In genomic region chrX:47144626-47145407, GRCh38 we compare ENCODE assay signal across 8 cellular contexts. TPM values are rescaled to one million over a fixed set of nuclear protein-coding genes. Genes with fewer than 3 reads are reported as not detected.
DNase-seq lines count a peak whose midpoint lies in the region; ATAC-seq and TF ChIP-seq lines count a peak whose summit lies in the region.

TSS of gene NDUFB11 (minus strand) at chrX:47144702. CDS start at chrX:47144679, 23 bp downstream.
TSS of gene RBM10 (plus strand) at chrX:47145221. CDS start at chrX:47147482, 2,261 bp downstream.

- peak within 1 kb of the TSS; percentile 99 for H3K4me3 Mint-ChIP-seq in activated T-helper 17 cell treated with anti-CD3 and anti-CD28 coated beads, Interleukin-2, amount 50 U/mL, for 72 hours
- H3K4me3 Mint-ChIP-seq in natural killer cell: peak within 1 kb of the TSS; percentile 94

- H3K36me3 ChIP-seq in fibroblast of lung (ENCODE audit: control insufficient read depth, insufficient read depth, low read length): no peaks in the 10 kb centered on the region

- POLR2A ChIA-PET in RWPE1 (lab: Yijun Ruan, JAX; ENCODE audit: low non-redundant PET): interaction anchor here (0.6 to 1.2 kb wide), 3 partner anchors 16 to 46 kb away, joined by 3 to 4 read pairs (median 4); no protein-coding TSS in a partner anchor

- DNase-seq in ELR (ENCODE audit: low read depth): peak; percentile 95
- DNase-seq in H4 (ENCODE audit: low spot score): peak; percentile 93
- DNase-seq in LNCaP clone FGC (ENCODE audit: low read depth): peak; percentile 87
- DNase-seq in RWPE1 (ENCODE audit: low spot score): peak; percentile 91
- DNase-seq in fibroblast of lung (ENCODE audit: low read depth in 2 of 2): peak; percentile 94 to 96
- DNase-seq in natural killer cell: peak; percentile 82
- peak; percentile 91 for DNase-seq in stimulated activated naive CD4-positive, alpha-beta T cell treated with Interleukin-2 at 50 U/mL for 16 hours (lab: John Stamatoyannopoulos, UW)

- no peaks in the 10 kb centered on the region for H4K20me1 ChIP-seq in fibroblast of lung (ENCODE audit: control insufficient read depth, extremely low read depth, insufficient read depth, low read length)

- CTCF ChIA-PET in RWPE1 (lab: Yijun Ruan, JAX): interaction anchor here (0.6 kb wide), 1 partner anchor 10 kb away, joined by 3 read pairs; no protein-coding TSS in a partner anchor

- peak; percentile 94 for ATAC-seq in activated T-helper 17 cell treated with anti-CD3 and anti-CD28 coated beads, Interleukin-2, amount 50 U/mL, for 72 hours (replicated peaks)
- peak; percentile 90 to 98 (median 91) for ATAC-seq in natural killer cell

- no peaks in the 10 kb centered on the region for H3K9me3 ChIP-seq in fibroblast of lung (ENCODE audit: control insufficient read depth, insufficient read depth, low read depth, low read length)

- H3K9me3 Mint-ChIP-seq in activated T-helper 17 cell treated with anti-CD3 and anti-CD28 coated beads, Interleukin-2, amount 50 U/mL, for 72 hours: no peaks in the 10 kb centered on the region
- no peaks in the 10 kb centered on the region for H3K9me3 Mint-ChIP-seq in natural killer cell

- no peaks in the 10 kb centered on the region for H3K4me1 ChIP-seq in fibroblast of lung (ENCODE audit: control insufficient read depth, extremely low read depth, insufficient read depth, low read length)

- H3K27ac Mint-ChIP-seq in activated T-helper 17 cell treated with anti-CD3 and anti-CD28 coated beads, Interleukin-2, amount 50 U/mL, for 72 hours: peak within 1 kb of the TSS; percentile 100
- peak within 1 kb of the TSS; percentile 93 to 100 for H3K27ac Mint-ChIP-seq in natural killer cell

- H2AFZ ChIP-seq in fibroblast of lung (ENCODE audit: low read length): peak within 1 kb of the TSS; percentile 39

- no peaks in the 10 kb centered on the region for H3K27me3 Mint-ChIP-seq in activated T-helper 17 cell treated with anti-CD3 and anti-CD28 coated beads, Interleukin-2, amount 50 U/mL, for 72 hours
- H3K27me3 Mint-ChIP-seq in natural killer cell (ENCODE audit: low read depth in 2 of 2): no peaks in the 10 kb centered on the region

- peak; percentile 48 for TF ChIP-seq CTCF in LNCaP clone FGC (IDR thresholded peaks at IDR 0.05; ENCODE audit: control insufficient read depth, extremely low read depth, insufficient read depth)
- peak; percentile 63 for TF ChIP-seq CTCF in RWPE1 (conservative IDR thresholded peaks at IDR 0.05; ENCODE audit: low read depth)
- peak; percentile 46 to 62 for TF ChIP-seq CTCF in fibroblast of lung (conservative IDR thresholded peaks at IDR 0.05 in 1 of 2, IDR thresholded peaks at IDR 0.05 in 1 of 2; ENCODE audit: low read depth in 1 of 2, low read length in 2 of 2)
- peak; percentile 43 for TF ChIP-seq CTCF in natural killer cell (IDR thresholded peaks at IDR 0.05)

- peak within 1 kb of the TSS; percentile 87 for H3K9ac ChIP-seq in fibroblast of lung (ENCODE audit: insufficient read depth, low read length)

- H3K27me3 ChIP-seq in fibroblast of lung (ENCODE audit: control insufficient read depth, insufficient read depth, low read length): no peaks in the 10 kb centered on the region

- H3K4me1 Mint-ChIP-seq in activated T-helper 17 cell treated with anti-CD3 and anti-CD28 coated beads, Interleukin-2, amount 50 U/mL, for 72 hours: peaks cover 11% of the 10 kb centered on the region
- H3K4me1 Mint-ChIP-seq in natural killer cell: peaks cover 14 to 45% of the 10 kb centered on the region in 2 donors

- H3K4me2 ChIP-seq in fibroblast of lung (ENCODE audit: extremely low read depth, insufficient read depth, low read length): peak within 1 kb of the TSS; percentile 92

- H3K36me3 Mint-ChIP-seq in activated T-helper 17 cell treated with anti-CD3 and anti-CD28 coated beads, Interleukin-2, amount 50 U/mL, for 72 hours (ENCODE audit: low read depth): peaks cover 80% of the 10 kb centered on the region
- H3K36me3 Mint-ChIP-seq in natural killer cell: no peaks in the 10 kb centered on the region

- H3K4me3 ChIP-seq in LNCaP clone FGC (ENCODE audit: low read depth, low read length) (peak within 1 kb of the TSS; percentile 69), fibroblast of lung (replicated peaks in 1 of 4; ENCODE audit: control extremely low read depth in 1 of 4, insufficient read depth in 1 of 4, low read depth in 3 of 4, low read length in 4 of 4) (peak within 1 kb of the TSS; percentile 64 to 85 (median 72))

- peak within 1 kb of the TSS; percentile 93 for H3K27ac ChIP-seq in RWPE1
- peak within 1 kb of the TSS; percentile 63 for H3K27ac ChIP-seq in fibroblast of lung (ENCODE audit: insufficient read depth, low read length)

- H3K79me2 ChIP-seq in fibroblast of lung (ENCODE audit: control insufficient read depth, insufficient read depth, low read length): peaks cover 56% of the 10 kb centered on the region

- intact Hi-C loops in natural killer cell (cut with micrococcal nuclease): no loop called here

RNA-seq across cellular contexts. Expression of gene NDUFB11, which starts in this region (rescaled TPM):
- total RNA-seq in H4 (2014; rRNA removed; shearing (Covaris generic)): 129 and 138 TPM in 2 replicates
- 10 to 100 TPM; 72.3 to 94.4 TPM for total RNA-seq in activated T-helper 17 cell treated with anti-CD3 and anti-CD28 coated beads, Interleukin-2, amount 50 U/mL, for 72 hours
- total RNA-seq in fibroblast of lung (55.0 and 72.7 TPM in 2 replicates), natural killer cell (10 to 100 TPM; 38.2 to 43.3 (median 42.3) TPM)
- 38.9 and 44.0 TPM in 2 replicates for polyA plus RNA-seq in fibroblast of lung
- polyA plus RNA-seq in fibroblast of lung (2012): 92.3 and 104 TPM in 2 replicates
- polyA minus RNA-seq in fibroblast of lung (ENCODE audit: low replicate concordance): 91.5 and 109 TPM in 2 replicates

RNA-seq across cellular contexts. Expression of gene RBM10, which starts in this region (rescaled TPM):
- total RNA-seq in H4 (2014; rRNA removed; shearing (Covaris generic)): 37.9 and 42.3 TPM in 2 replicates
- total RNA-seq in activated T-helper 17 cell treated with anti-CD3 and anti-CD28 coated beads, Interleukin-2, amount 50 U/mL, for 72 hours: 10 to 100 TPM; 54.3 to 57.9 TPM
- 39.5 and 50.0 TPM in 2 replicates for total RNA-seq in fibroblast of lung
- polyA plus RNA-seq in fibroblast of lung: 14.9 and 21.2 TPM in 2 replicates
- 22.7 and 36.0 TPM in 2 replicates for polyA plus RNA-seq in fibroblast of lung (2012)
- 46.4 and 61.5 TPM in 2 replicates for polyA minus RNA-seq in fibroblast of lung (ENCODE audit: low replicate concordance)
- total RNA-seq in natural killer cell: 10 to 100 TPM; 37.5 to 43.7 (median 39.4) TPM

Comparison
In these comparisons a context has a peak if more than half of its experiments do, and no peak if none do; other contexts are left out.
1. Peak in every context shown above with its lines: DNase-seq, ATAC-seq, H3K4me3 ChIP-seq and H3K27ac ChIP-seq.